ENCODE assay signal across 15 cellular contexts in the genomic region with DNA sequence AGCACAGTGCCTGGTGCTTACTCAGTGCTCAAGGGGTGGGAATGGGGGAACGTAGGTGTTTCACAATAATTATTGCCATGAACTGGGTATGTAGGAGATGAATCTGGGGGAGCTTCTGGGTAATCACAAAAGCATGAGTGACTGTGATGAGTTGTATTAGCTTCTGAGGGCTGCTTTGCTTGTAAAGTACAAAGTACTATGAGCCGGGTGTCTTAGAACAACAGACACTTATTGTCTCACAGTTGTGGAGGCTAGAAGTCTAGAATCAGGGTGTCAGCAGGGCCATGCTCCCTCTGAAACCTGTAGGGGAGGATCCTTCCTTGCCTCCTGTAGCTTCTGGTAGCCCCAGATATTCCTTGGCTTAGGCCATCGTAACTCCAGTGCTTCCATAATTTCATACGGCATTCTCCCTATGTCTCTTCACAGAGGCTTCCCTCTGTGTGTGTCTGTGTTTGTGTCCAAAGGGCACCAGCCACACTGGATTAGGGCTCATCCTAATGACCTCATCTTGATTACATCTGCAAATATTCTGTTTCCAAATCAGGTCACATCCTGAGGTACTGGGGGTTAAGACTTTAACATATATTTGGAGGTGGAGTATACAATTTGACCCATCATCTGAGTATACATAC.
A peak's percentile ranks its signal among the peaks of the same experiment; 100 is the strongest.
DNase-seq lines count a peak whose midpoint lies in the region; ATAC-seq and TF ChIP-seq lines count a peak whose summit lies in the region.
"Had no signal": no experiment of that assay in that cellular context is flagged by ENCODE, and none has a peak within 500 bp of the region (broad histone marks: within the 10 kb centered on the region; RNA-seq: fewer than 3 reads in every experiment).

No MANE protein-coding gene starts in this region.

- peaks cover 21% of the 10 kb centered on the region for H3K9me1 ChIP-seq in IMR-90 (ENCODE audit: insufficient read depth, low read length)

- no peak overlapping the region for H4K91ac ChIP-seq in IMR-90 (ENCODE audit: insufficient read depth, low read depth, low read length)

- H3K9me3 ChIP-seq in IMR-90 (ENCODE audit: control insufficient read depth, insufficient read depth, low read length) = no peaks in the 10 kb centered on the region
- H3K9me3 ChIP-seq in liver (ENCODE audit: control insufficient read depth in 4 of 4, low read length in 3 of 4) = no peaks in the 10 kb centered on the region
- H3K9me3 ChIP-seq in smooth muscle cell (replicated peaks; ENCODE audit: low read depth) = no peaks in the 10 kb centered on the region
- no peaks in the 10 kb centered on the region for H3K9me3 ChIP-seq in effector memory CD4-positive, alpha-beta T cell (ENCODE audit: control insufficient read depth, low read length)

- peaks cover 94% of the 10 kb centered on the region for H3K79me2 ChIP-seq in smooth muscle cell (ENCODE audit: low read depth)

- H2BK5ac ChIP-seq in IMR-90 (ENCODE audit: low read depth, low read length, poor library complexity, severe bottlenecking) = peak overlapping the region; percentile 23

- H3K36me3 Mint-ChIP-seq in brain = peaks cover 45% of the 10 kb centered on the region

- peaks cover 2 to 4% (median 2%) of the 10 kb centered on the region in 5 experiments for H3K9me3 Mint-ChIP-seq in brain

- no CpG with 5 or more reads among the region's 4 CpGs for WGBS in IMR-90 (ENCODE audit: extremely low coverage in 2 of 2, insufficient read length in 1 of 2), 2 experiments
- WGBS in liver = 34% methylated on average over 4 of the region's 4 CpGs
- 46% methylated on average over 4 of the region's 4 CpGs for WGBS in smooth muscle cell (ENCODE audit: low lambda C conversion rate)

- H3K27me3 Mint-ChIP-seq in brain = no peaks in the 10 kb centered on the region
- H3K27me3 Mint-ChIP-seq: activated naive CD8-positive, alpha-beta T cell treated with anti-CD3 and anti-CD28 coated beads, Interleukin-2, amount 50 U/mL, for 24 hours had no signal

- in situ Hi-C loops in IMR-90 (cut with MboI; ENCODE audit: low sequenced_read_pairs) = no loop called here

- BruUV-seq in IMR-90 (replicated peaks; lab: Mats Ljungman, UMichigan) = no TSS peak

- H4K8ac ChIP-seq in IMR-90 (ENCODE audit: low read depth in 2 of 2, low read length in 2 of 2) = no peak overlapping the region

- H3K56ac ChIP-seq in IMR-90 (ENCODE audit: extremely low read depth, insufficient read depth, low read length) = no peak overlapping the region

- peak overlapping the region; percentile 55; the same call in 1 of the 2 replicates for H3K23ac ChIP-seq in IMR-90 (ENCODE audit: low read depth, low read length)

- H3K4me3 ChIP-seq in IMR-90 (ENCODE audit: insufficient read depth, low read depth, low read length) = no peak overlapping the region
- peak overlapping the region in 1 of 3 donors; percentile 7 for H3K4me3 ChIP-seq in liver (ENCODE audit: low read depth in 1 of 3, low read length in 3 of 3)
- no peak overlapping the region for H3K4me3 ChIP-seq in smooth muscle cell
- no peak overlapping the region for H3K4me3 ChIP-seq in effector memory CD4-positive, alpha-beta T cell (ENCODE audit: insufficient read depth, low read depth, low read length, poor library complexity, severe bottlenecking)
- H3K4me3 ChIP-seq: mucosa of descending colon had no signal

- H4K5ac ChIP-seq in IMR-90 (ENCODE audit: low read depth, low read length) = no peak overlapping the region; the same call in 1 of the 2 replicates

- H3K4me1 ChIP-seq in IMR-90 (ENCODE audit: control insufficient read depth, insufficient read depth, low read length) (peaks cover 28% of the 10 kb centered on the region), liver (ENCODE audit: control insufficient read depth in 4 of 4, insufficient read depth in 4 of 4, low read length in 3 of 4) (peaks cover 27 to 64% (median 45%) of the 10 kb centered on the region in 4 donors), smooth muscle cell (ENCODE audit: low read depth) (peaks cover 49% of the 10 kb centered on the region)
- no peaks in the 10 kb centered on the region for H3K4me1 ChIP-seq in effector memory CD4-positive, alpha-beta T cell (ENCODE audit: control insufficient read depth, insufficient read depth, low read length, poor library complexity, severe bottlenecking)

- H4K20me1 ChIP-seq in IMR-90 (ENCODE audit: insufficient read depth, low read length) (peaks cover 85% of the 10 kb centered on the region), smooth muscle cell (ENCODE audit: low read depth) (peaks cover 97% of the 10 kb centered on the region)

- DNase-seq in IMR-90 (no peak), smooth muscle cell (lab: John Stamatoyannopoulos, UW; ENCODE audit: unreplicated experiment) (no peak), amniotic stem cell (lab: John Stamatoyannopoulos, UW) (no peak)
- DNase-seq in effector memory CD4-positive, alpha-beta T cell = no peak
- DNase-seq: activated CD4-positive, alpha-beta T cell treated with anti-CD3 and anti-CD28 coated beads for 48 hours; activated naive CD8-positive, alpha-beta T cell treated with anti-CD3 and anti-CD28 coated beads, Interleukin-2, amount 50 U/mL, for 24 hours; Calu3; mucosa of descending colon; NCI-H1694 treated with DMSO at 0.1 percent for 48 hours; occipital lobe; stimulated activated CD4-positive, alpha-beta T cell treated with anti-CD3 and anti-CD28 coated beads, Interleukin-2, amount 100 ng/mL, for 48 hours had no signal

- H2BK15ac ChIP-seq in IMR-90 (ENCODE audit: low read depth, low read length) = no peak overlapping the region

- H3K9ac ChIP-seq in IMR-90 (ENCODE audit: low read depth, low read length) = no peak overlapping the region
- peak overlapping the region; percentile 58 to 75 for H3K9ac ChIP-seq in liver (ENCODE audit: low read depth in 1 of 2, low read length in 2 of 2)
- H3K9ac ChIP-seq in smooth muscle cell (ENCODE audit: low read depth) = no peak overlapping the region

- peaks cover 55% of the 10 kb centered on the region for H3F3A ChIP-seq in smooth muscle cell (ENCODE audit: low read depth)

- peak overlapping the region in 3 of 5 experiments; percentile 34 to 81 (median 79) for H3K27ac Mint-ChIP-seq in brain
- H3K27ac Mint-ChIP-seq: activated naive CD8-positive, alpha-beta T cell treated with anti-CD3 and anti-CD28 coated beads, Interleukin-2, amount 50 U/mL, for 24 hours had no signal

- 0 out of 2 replicates have a peak overlapping the region, but pooled peaks have one; percentile 21 for H3K14ac ChIP-seq in IMR-90 (replicated peaks; ENCODE audit: low read depth, low read length)

- H3K27me3 ChIP-seq in IMR-90 (ENCODE audit: control insufficient read depth, insufficient read depth, low read length) (no peaks in the 10 kb centered on the region), liver (ENCODE audit: control insufficient read depth in 4 of 4, insufficient read depth in 4 of 4, low read length in 3 of 4) (no peaks in the 10 kb centered on the region), smooth muscle cell (ENCODE audit: low read depth) (no peaks in the 10 kb centered on the region)
- H3K27me3 ChIP-seq in effector memory CD4-positive, alpha-beta T cell (replicated peaks; ENCODE audit: control insufficient read depth, insufficient read depth, low read length, poor library complexity, severe bottlenecking) = no peaks in the 10 kb centered on the region

- peaks cover 42% of the 10 kb centered on the region for H3K4me1 Mint-ChIP-seq in brain
- H3K4me1 Mint-ChIP-seq: activated naive CD8-positive, alpha-beta T cell treated with anti-CD3 and anti-CD28 coated beads, Interleukin-2, amount 50 U/mL, for 24 hours had no signal

- no peak for TF ChIP-seq POLR2A in IMR-90 (IDR thresholded peaks at IDR 0.05; ENCODE audit: low read depth, low read length)

- H3K27ac ChIP-seq in IMR-90 (ENCODE audit: insufficient read depth, low read length) (peak overlapping the region; percentile 2; the same call in 1 of the 2 replicates), liver (ENCODE audit: low read depth in 1 of 2, low read length in 2 of 2) (peak overlapping the region; percentile 83 to 94), smooth muscle cell (ENCODE audit: low read depth) (peak overlapping the region; percentile 96)
- H3K27ac ChIP-seq in effector memory CD4-positive, alpha-beta T cell (ENCODE audit: insufficient read depth, low read length, poor library complexity, severe bottlenecking) = no peak overlapping the region

- H2BK20ac ChIP-seq in IMR-90 (ENCODE audit: low read depth, low read length) = no peak overlapping the region

- H2AK5ac ChIP-seq in IMR-90 (ENCODE audit: low read depth, low read length) = no peak overlapping the region

- CTCF ChIA-PET in IMR-90 (lab: Yijun Ruan, JAX) = no interaction called here

- dilution Hi-C loops in IMR-90 (cut with HindIII; ENCODE audit: low sequenced_read_pairs, unreplicated experiment) = no loop called here

- no peak overlapping the region for H3K4ac ChIP-seq in IMR-90 (ENCODE audit: low read depth, low read length)

- H2BK120ac ChIP-seq in IMR-90 (ENCODE audit: low read depth, low read length) = no peak overlapping the region

- ATAC-seq in IMR-90 (ENCODE audit: low read depth) (no peak), GM21717 (IDR thresholded peaks at IDR 0.05; ENCODE audit: unreplicated experiment) (no peak), GM18861 (IDR thresholded peaks at IDR 0.05; ENCODE audit: unreplicated experiment) (no peak)
- ATAC-seq: activated naive CD8-positive, alpha-beta T cell treated with anti-CD3 and anti-CD28 coated beads, Interleukin-2, amount 50 U/mL, for 24 hours; mucosa of descending colon had no signal

- H3K4me2 ChIP-seq in IMR-90 (ENCODE audit: low read depth, low read length) (no peak overlapping the region), smooth muscle cell (peak overlapping the region; percentile 63)

- no peak overlapping the region for H3K4me3 Mint-ChIP-seq in brain
- H3K4me3 Mint-ChIP-seq: activated naive CD8-positive, alpha-beta T cell treated with anti-CD3 and anti-CD28 coated beads, Interleukin-2, amount 50 U/mL, for 24 hours had no signal

- H3K79me1 ChIP-seq in IMR-90 (ENCODE audit: low read depth in 1 of 2, low read length in 2 of 2) = peaks cover 36 to 92% of the 10 kb centered on the region in 2 experiments

- POLR2A ChIA-PET in IMR-90 (lab: Charles Lee; ENCODE audit: unreplicated experiment) = no interaction called here

- TF ChIP-seq CTCF in IMR-90 (conservative IDR thresholded peaks at IDR 0.05; ENCODE audit: low read depth, low read length) = no peak
- TF ChIP-seq CTCF in brain (conservative IDR thresholded peaks at IDR 0.05) = no peak
- no peak for TF ChIP-seq CTCF in liver (IDR thresholded peaks at IDR 0.05; ENCODE audit: low read depth, low read length, missing input control)
- no peak for TF ChIP-seq CTCF in smooth muscle cell (IDR thresholded peaks at IDR 0.05; ENCODE audit: borderline replicate concordance, insufficient read depth, poor library complexity, severe bottlenecking)

- H2AFZ ChIP-seq in IMR-90 (replicated peaks; ENCODE audit: low read length, poor library complexity) (no peak overlapping the region), smooth muscle cell (ENCODE audit: low read depth) (no peak overlapping the region)

- intact Hi-C loops in IMR-90 (cut with micrococcal nuclease) = no loop called here

- no peak overlapping the region for H2AK9ac ChIP-seq in IMR-90 (replicated peaks; ENCODE audit: low read depth, low read length, poor library complexity)

- no peak overlapping the region for H3K18ac ChIP-seq in IMR-90 (ENCODE audit: low read depth, low read length)

- H3K36me3 ChIP-seq in IMR-90 (ENCODE audit: control insufficient read depth, insufficient read depth, low read length) (peaks cover 17% of the 10 kb centered on the region), liver (ENCODE audit: control insufficient read depth in 4 of 4, insufficient read depth in 3 of 4, low read depth in 1 of 4, low read length in 3 of 4) (peaks cover 0 to 3% (median 0%) of the 10 kb centered on the region in 4 donors), smooth muscle cell (ENCODE audit: low read depth) (no peaks in the 10 kb centered on the region)
- H3K36me3 ChIP-seq in effector memory CD4-positive, alpha-beta T cell (ENCODE audit: control insufficient read depth, insufficient read depth, low read length) = no peaks in the 10 kb centered on the region

- TF ChIP-seq RAD21 in IMR-90 (IDR thresholded peaks at IDR 0.05; ENCODE audit: low read length) = no peak
- TF ChIP-seq RAD21 in liver (IDR thresholded peaks at IDR 0.05) = peak in 1 of 2 donors; percentile 35

Comparison
In these comparisons a context has a peak if more than half of its experiments do, and no peak if none do; other contexts are left out.
1. H3K9ac ChIP-seq: peak in liver (2 of 2); none in IMR-90 (single experiment) and smooth muscle cell (single experiment).